In the genomic region with DNA sequence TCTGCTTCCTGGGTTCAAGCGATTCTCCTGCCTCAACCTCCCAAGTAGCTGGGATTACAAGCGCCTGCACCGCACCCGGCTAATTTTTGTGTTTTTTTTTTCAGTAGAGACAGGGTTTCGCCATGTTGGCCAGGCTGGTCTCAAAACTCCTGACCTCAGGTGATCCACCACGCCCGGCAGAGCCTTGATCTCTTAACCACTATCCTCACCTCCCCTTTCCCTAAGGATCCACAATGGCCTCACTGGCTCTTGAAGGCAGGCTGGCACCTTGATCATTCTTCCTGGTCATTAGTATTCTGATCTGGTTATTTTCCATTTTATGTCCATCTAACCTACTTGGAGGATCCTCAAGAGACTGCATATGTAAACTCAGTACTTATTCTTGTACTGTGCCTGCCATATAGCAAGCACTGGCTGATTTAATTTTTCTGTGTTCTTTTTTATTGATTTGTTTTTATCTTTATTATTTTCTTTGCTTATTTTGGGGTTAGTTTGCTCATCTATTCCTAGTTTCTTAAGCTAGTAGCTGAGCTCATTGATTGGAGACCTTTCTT, we compare ENCODE assay signal across 9 cellular contexts. TPM values are rescaled to one million over a fixed set of nuclear protein-coding genes. Genes with fewer than 3 reads are reported as not detected.
A peak's percentile ranks its signal among the peaks of the same experiment; 100 is the strongest.
DNase-seq lines count a peak whose midpoint lies in the region; ATAC-seq, FAIRE-seq and TF ChIP-seq lines count a peak whose summit lies in the region.
"Had no signal": no experiment of that assay in that cellular context is flagged by ENCODE, and none has a peak within 500 bp of the region (broad histone marks: within the 10 kb centered on the region; RNA-seq: fewer than 3 reads in every experiment).

No MANE protein-coding gene starts in this region.

- TF ChIP-seq CTCF in H1 (IDR thresholded peaks at IDR 0.05; ENCODE audit: control extremely low read depth in 1 of 3, insufficient read depth in 1 of 3, low read depth in 1 of 3, low read length in 3 of 3) = no peak

- TF ChIP-seq EP300 in H1 (IDR thresholded peaks at IDR 0.05; ENCODE audit: borderline replicate concordance in 1 of 2, low read depth in 2 of 2, low read length in 2 of 2) = no peak

- peak; percentile 48 to 89 for TF ChIP-seq POLR2A in H1 (IDR thresholded peaks at IDR 0.05; ENCODE audit: control extremely low read depth in 1 of 2, low read depth in 2 of 2, low read length in 2 of 2)

- POLR2A ChIA-PET in H1 (lab: Charles Lee; ENCODE audit: partially characterized antibody) = interaction anchor here (0.6 to 31.3 kb wide), 27 partner anchors 8 to 365 kb away, joined by 3 to 660 read pairs (median 5); partner anchors contain the start of genes PHACTR4, RAB42, RNU11 and TAF12

- 0 out of 2 replicates have a peak overlapping the region, but pooled peaks have one; percentile 4 for H3K18ac ChIP-seq in H1 (ENCODE audit: extremely low read depth, low read length)

- FAIRE-seq in H1 (lab: Jason Lieb, UNC) = no peak

- no peak overlapping the region for H3K4ac ChIP-seq in H1 (replicated peaks; ENCODE audit: insufficient read length, low read depth, low read length)

- CTCF ChIA-PET in H1 (lab: Charles Lee; ENCODE audit: partially characterized antibody) = interaction anchor here (1.0 to 1.2 kb wide), 2 partner anchors 89 to 91 kb away, joined by 3 read pairs; no protein-coding TSS in a partner anchor

- peaks cover 6% of the 10 kb centered on the region for H3K23me2 ChIP-seq in H1 (ENCODE audit: low read depth, low read length)

- peak overlapping the region; percentile 26 for H3K27ac ChIP-seq in SJSA1
- H3K27ac ChIP-seq in H1 (ENCODE audit: low read depth, low read length) = no peak overlapping the region

- H4K8ac ChIP-seq in H1 (ENCODE audit: extremely low read depth, insufficient read depth, low read length) = no peak overlapping the region

- peaks cover 7 to 8% of the 10 kb centered on the region in 2 experiments for H4K20me1 ChIP-seq in H1 (replicated peaks in 1 of 2; ENCODE audit: control insufficient read depth in 1 of 2, insufficient read depth in 2 of 2, low read length in 2 of 2)

- peaks cover 34% of the 10 kb centered on the region for H3K27me3 ChIP-seq in SJSA1 (replicated peaks)
- no peaks in the 10 kb centered on the region for H3K27me3 ChIP-seq in H1 (replicated peaks in 1 of 4; ENCODE audit: control insufficient read depth in 3 of 4, extremely low read depth in 1 of 4, insufficient read depth in 3 of 4, low read length in 3 of 4)

- H2BK15ac ChIP-seq in H1 (ENCODE audit: low read length) = no peak overlapping the region

- H4K91ac ChIP-seq in H1 (replicated peaks; ENCODE audit: insufficient read length, low read length) = no peak overlapping the region

- WGBS in H1 (ENCODE audit: extremely low coverage in 1 of 2, insufficient coverage in 1 of 2, insufficient read length in 1 of 2, insufficient replicate concordance in 2 of 2, low coverage in 1 of 2, low lambda C conversion rate in 2 of 2, missing lambda C conversion rate in 1 of 2), 2 experiments = 81% methylated on average over 6 of the region's 7 CpGs; no CpG with 5 or more reads in 1 of the 2 experiments

- H3K23ac ChIP-seq in H1 (ENCODE audit: insufficient read length) = no peak overlapping the region

- H3K4me3 ChIP-seq in SJSA1 = no peak overlapping the region
- H3K4me3 ChIP-seq in H1 (ENCODE audit: extremely low read depth in 1 of 4, insufficient read depth in 2 of 4, low read depth in 3 of 4, low read length in 4 of 4) = no peak overlapping the region

- DNase-seq in stimulated activated CD4-positive, alpha-beta T cell treated with anti-CD3 and anti-CD28 coated beads, Interleukin-15, amount 100 ng/mL, for 24 hours = peak; percentile 63
- no peak for DNase-seq in stimulated activated CD4-positive, alpha-beta T cell treated with anti-CD3 and anti-CD28 coated beads, Interleukin-12 subunit alpha, Interleukin-12 subunit beta, amount 100 ng/mL, for 4 hours
- peak in 1 of 2 experiments; percentile 53 for DNase-seq in SJSA1 (ENCODE audit: low read depth in 1 of 2, low spot score in 2 of 2)
- DNase-seq in H1 (ENCODE audit: low read depth in 1 of 2, low spot score in 2 of 2) = no peak
- no peak for DNase-seq in NCI-H1694 (lab: John Stamatoyannopoulos, UW)
- DNase-seq in SHP77 treated with DMSO at 0.1 percent for 48 hours (lab: John Stamatoyannopoulos, UW) = no peak
- DNase-seq in AML-193 (lab: John Stamatoyannopoulos, UW) = no peak
- DNase-seq: NCI-H524 treated with DMSO at 0.1 percent for 48 hours had no signal

- H3K79me2 ChIP-seq in H1 (ENCODE audit: control insufficient read depth in 1 of 2, insufficient read depth in 2 of 2, low read length in 2 of 2) = peaks cover 0 to 11% of the 10 kb centered on the region in 2 experiments; a peak in 2 of 4 replicates

- H3K9me3 ChIP-seq in SJSA1 (replicated peaks) (peaks cover 13% of the 10 kb centered on the region), H1 (ENCODE audit: insufficient read depth in 2 of 2, low read depth in 1 of 2, low read length in 1 of 2) (no peaks in the 10 kb centered on the region)

- H3K36me3 ChIP-seq in SJSA1 (peaks cover 87% of the 10 kb centered on the region), H1 (ENCODE audit: control insufficient read depth in 2 of 4, insufficient read depth in 4 of 4, low read length in 3 of 4) (peaks cover 36 to 64% (median 39%) of the 10 kb centered on the region in 4 experiments)

- no peak overlapping the region for H2BK12ac ChIP-seq in H1 (ENCODE audit: low read depth, low read length)

- no peak overlapping the region for H2BK120ac ChIP-seq in H1 (replicated peaks; ENCODE audit: low read depth, low read length)

- no peak for ATAC-seq in HG03521 (IDR thresholded peaks at IDR 0.05; ENCODE audit: unreplicated experiment)

- no peak overlapping the region for H3K14ac ChIP-seq in H1 (ENCODE audit: insufficient read length)

- H3K9ac ChIP-seq in H1 (replicated peaks in 1 of 4; ENCODE audit: extremely low read depth in 1 of 4, low read depth in 3 of 4, low read length in 3 of 4) = no peak overlapping the region

- H3K4me1 ChIP-seq in SJSA1 (replicated peaks) (peaks cover 40% of the 10 kb centered on the region), H1 (replicated peaks in 1 of 4; ENCODE audit: control insufficient read depth in 3 of 4, insufficient read depth in 4 of 4, low read length in 3 of 4) (peaks cover 5 to 17% (median 9%) of the 10 kb centered on the region in 4 experiments; a peak in 5 of 7 replicates)

- H3K56ac ChIP-seq in H1 (replicated peaks; ENCODE audit: insufficient read length, low read depth, low read length) = no peak overlapping the region

- no peak overlapping the region for H2BK20ac ChIP-seq in H1 (ENCODE audit: low read length)

- TF ChIP-seq RAD21 in H1 (IDR thresholded peaks at IDR 0.05 in 1 of 2, conservative IDR thresholded peaks at IDR 0.05 in 1 of 2; ENCODE audit: low read depth in 2 of 2, low read length in 2 of 2) = no peak

- H2AFZ ChIP-seq in H1 (ENCODE audit: low read length) = no peak overlapping the region

- H3K4me2 ChIP-seq in H1 (ENCODE audit: insufficient read depth in 1 of 2, low read depth in 2 of 2, low read length in 2 of 2) = no peak overlapping the region

- H2BK5ac ChIP-seq in H1 (ENCODE audit: low read depth, low read length) = no peak overlapping the region

- H3K79me1 ChIP-seq in H1 (ENCODE audit: low read depth, low read length) = no peaks in the 10 kb centered on the region

- H2AK5ac ChIP-seq in H1 (ENCODE audit: low read depth, low read length) = no peak overlapping the region

- H4K5ac ChIP-seq in H1 (ENCODE audit: insufficient read length, low read depth, low read length) = no peak overlapping the region

TF ChIP-seq in H1, 55 proteins besides CTCF, POLR2A, EP300 and RAD21 (continues in another document):
- TF ChIP-seq SIX5 (IDR thresholded peaks at IDR 0.05; ENCODE audit: low read depth, low read length) (no peak), MAFK (IDR thresholded peaks at IDR 0.05; ENCODE audit: low read depth, low read length) (no peak)

RNA-seq across cellular contexts. Expression of gene RCC1, which starts 6.3 kb away (rescaled TPM):
- 52.7 and 64.3 TPM in 2 replicates for total RNA-seq in SJSA1 (2014; rRNA removed; shearing (Covaris generic))
- total RNA-seq in H1 (2021; fragmentation: NEBNext Ultra II Directional; extraction: Animal tissue kit (Norgen Biotek cat#: 25700)) = 98.4 and 101 TPM in 2 replicates
- 48.5 and 66.4 TPM in 2 replicates for polyA plus RNA-seq in H1 (2011; rRNA removed)
- 76.8 TPM for polyA plus RNA-seq in H1 (2011; cell fraction: cytosol; rRNA removed)
- polyA plus RNA-seq in H1 (2011; cell fraction: nucleus; rRNA removed) = 73.3 TPM
- polyA plus RNA-seq in H1 (2012, experiment 1 of 2) = 102 to 113 TPM (median 104 TPM) in 4 replicates
- 86.9 TPM for polyA plus RNA-seq in H1 (2012, experiment 2 of 2)
- 45.4 TPM for polyA plus RNA-seq in H1 (2013, experiment 1 of 2)
- 45.9 TPM for polyA plus RNA-seq in H1 (2013, experiment 2 of 2)
- polyA minus RNA-seq in H1 (2011; rRNA and poly(A)+ RNA removed) = 81.1 and 103 TPM in 2 replicates
- 47.8 TPM for polyA minus RNA-seq in H1 (2011; cell fraction: cytosol; rRNA and poly(A)+ RNA removed)
- 49.7 TPM for polyA minus RNA-seq in H1 (2011; cell fraction: nucleus; rRNA and poly(A)+ RNA removed)

RNA-seq across cellular contexts. Expression of gene TRNAU1AP, which starts 40.8 kb away (rescaled TPM):
- total RNA-seq in SJSA1 (2014; rRNA removed; shearing (Covaris generic)) = 17.4 and 26.1 TPM in 2 replicates
- total RNA-seq in H1 (2021; fragmentation: NEBNext Ultra II Directional; extraction: Animal tissue kit (Norgen Biotek cat#: 25700)) = 30.8 and 35.2 TPM in 2 replicates
- 22.9 and 37.1 TPM in 2 replicates for polyA plus RNA-seq in H1 (2011; rRNA removed)
- polyA plus RNA-seq in H1 (2011; cell fraction: cytosol; rRNA removed) = 33.8 TPM
- polyA plus RNA-seq in H1 (2011; cell fraction: nucleus; rRNA removed) = 22.6 TPM
- polyA plus RNA-seq in H1 (2012, experiment 1 of 2) = 30.6 to 53.5 TPM (median 51.6 TPM) in 4 replicates
- polyA plus RNA-seq in H1 (2012, experiment 2 of 2) = 17.4 TPM
- polyA plus RNA-seq in H1 (2013, experiment 1 of 2) = 17.6 TPM
- polyA plus RNA-seq in H1 (2013, experiment 2 of 2) = 17.2 TPM
- 20.3 and 23.7 TPM in 2 replicates for polyA minus RNA-seq in H1 (2011; rRNA and poly(A)+ RNA removed)
- polyA minus RNA-seq in H1 (2011; cell fraction: cytosol; rRNA and poly(A)+ RNA removed) = 18.8 TPM
- 23.0 TPM for polyA minus RNA-seq in H1 (2011; cell fraction: nucleus; rRNA and poly(A)+ RNA removed)
